25 cellular contexts compared by ENCODE assay signal in genomic region chr3:17877299-17877698, GRCh38.
"Had no signal": no experiment of that assay in that cellular context is flagged by ENCODE, and none has a peak within 500 bp of the region (broad histone marks: within the 10 kb centered on the region; RNA-seq: fewer than 3 reads in every experiment).

No MANE protein-coding gene starts in this region.

- H3K4me2 ChIP-seq: hepatocyte had no signal

- H3K27me3 ChIP-seq: esophagus muscularis mucosa, foreskin keratinocyte, gastroesophageal sphincter, hepatocyte had no signal

- H3K36me3 Mint-ChIP-seq: immature natural killer cell; naive thymus-derived CD4-positive, alpha-beta T cell; natural killer cell had no signal

- H3K27ac ChIP-seq: coronary artery, dorsolateral prefrontal cortex, esophagus muscularis mucosa, foreskin keratinocyte, gastroesophageal sphincter, heart left ventricle, hepatocyte, lower lobe of right lung had no signal

- H3K9me3 ChIP-seq: esophagus muscularis mucosa, gastroesophageal sphincter, heart left ventricle, lower lobe of right lung had no signal

- H3K9me3 Mint-ChIP-seq: immature natural killer cell; naive thymus-derived CD4-positive, alpha-beta T cell; natural killer cell had no signal

- ATAC-seq: foreskin keratinocyte; gastroesophageal sphincter; heart left ventricle; left colon; left lobe of liver; left ventricle myocardium superior; lower lobe of right lung; naive thymus-derived CD4-positive, alpha-beta T cell; natural killer cell had no signal

- H3K4me1 Mint-ChIP-seq: immature natural killer cell; naive thymus-derived CD4-positive, alpha-beta T cell; natural killer cell had no signal

- DNase-seq: dermis blood vessel endothelial cell; dorsolateral prefrontal cortex; effector CD4-positive, alpha-beta T cell; effector memory CD4-positive, alpha-beta T cell; foreskin keratinocyte; hypothalamus; immature natural killer cell; islet precursor cell; kidney; kidney glomerular epithelial cell; left colon; left ventricle myocardium superior; lower lobe of right lung; mesenchymal stem cell; midbrain; naive thymus-derived CD4-positive, alpha-beta T cell; natural killer cell had no signal

- H3K4me3 Mint-ChIP-seq: immature natural killer cell; naive thymus-derived CD4-positive, alpha-beta T cell; natural killer cell had no signal

- H3K4me3 ChIP-seq: coronary artery, dorsolateral prefrontal cortex, esophagus muscularis mucosa, gastroesophageal sphincter, heart left ventricle, hepatocyte, lower lobe of right lung had no signal

- H3K4me1 ChIP-seq: esophagus muscularis mucosa, foreskin keratinocyte, gastroesophageal sphincter, heart left ventricle, lower lobe of right lung had no signal

- FAIRE-seq: endothelial cell of umbilical vein, frontal cortex, kidney had no signal

- H2AFZ ChIP-seq: hepatocyte had no signal

- H3K79me2 ChIP-seq: hepatocyte had no signal

- H3K27ac Mint-ChIP-seq: immature natural killer cell, natural killer cell had no signal

- H3K36me3 ChIP-seq: esophagus muscularis mucosa, gastroesophageal sphincter, heart left ventricle, lower lobe of right lung had no signal
